7 cellular contexts compared by ENCODE assay signal in the genomic region with DNA sequence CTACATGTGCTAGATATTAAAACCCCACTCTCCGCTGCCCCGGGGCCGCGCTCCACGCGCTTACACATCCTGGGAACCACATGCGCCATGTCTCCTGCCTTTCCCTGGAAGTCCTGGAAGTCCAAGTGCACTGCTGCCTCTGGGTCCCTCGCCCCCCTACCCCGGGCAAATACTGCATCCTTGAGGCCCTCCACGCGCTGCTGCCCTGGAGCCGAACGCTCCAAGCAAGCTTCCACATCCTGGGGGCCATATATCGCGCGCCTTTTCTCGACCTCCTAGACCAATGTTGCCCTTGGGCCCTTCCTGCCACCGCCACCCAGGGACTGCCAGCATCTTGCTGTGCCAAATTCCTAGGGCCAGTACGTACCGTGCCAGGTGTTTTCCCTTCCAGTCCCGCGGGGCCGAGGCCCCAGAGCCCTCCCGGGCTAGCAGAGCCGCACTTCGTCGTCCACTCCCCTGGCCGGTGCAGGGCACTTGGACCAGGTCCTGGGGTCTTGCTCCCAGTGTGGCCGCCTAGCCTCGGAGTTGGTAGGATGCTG. TPM values are rescaled to one million over a fixed set of nuclear protein-coding genes. Genes with fewer than 3 reads are reported as not detected.
DNase-seq lines count a peak whose midpoint lies in the region; ATAC-seq, FAIRE-seq and TF ChIP-seq lines count a peak whose summit lies in the region.

No MANE protein-coding gene starts in this region.

- peaks cover 5% of the 10 kb centered on the region for H3K4me1 Mint-ChIP-seq in activated CD8-positive, alpha-beta T cell treated with anti-CD3 and anti-CD28 coated beads, Interleukin-2, amount 10 ng/mL, durations not matched to agents 7 days and 5 days (ENCODE audit: low read depth)
- H3K4me1 Mint-ChIP-seq in stimulated activated effector memory CD8-positive, alpha-beta T cell treated with anti-CD3 and anti-CD28 coated beads, Interleukin-12 subunit alpha, Interleukin-12 subunit beta, amount 100 ng/mL, for 72 hours: peaks cover 10% of the 10 kb centered on the region

- no peak for TF ChIP-seq CTCF in HFF-Myc (IDR thresholded peaks at IDR 0.05; ENCODE audit: low read depth, low read length, missing control alignments)

- FAIRE-seq in HTR-8/SVneo (lab: Jason Lieb, UNC): no peak

- H3K36me3 Mint-ChIP-seq in activated CD8-positive, alpha-beta T cell treated with anti-CD3 and anti-CD28 coated beads, Interleukin-2, amount 10 ng/mL, durations not matched to agents 7 days and 5 days (ENCODE audit: low read depth): no peaks in the 10 kb centered on the region
- H3K36me3 Mint-ChIP-seq in stimulated activated effector memory CD8-positive, alpha-beta T cell treated with anti-CD3 and anti-CD28 coated beads, Interleukin-12 subunit alpha, Interleukin-12 subunit beta, amount 100 ng/mL, for 72 hours: no peaks in the 10 kb centered on the region

- POLR2A ChIA-PET in activated CD8-positive, alpha-beta T cell treated with anti-CD3 and anti-CD28 coated beads, Interleukin-2, amount 10 ng/mL, durations not matched to agents 7 days and 5 days (lab: Charles Lee): no interaction called here

- ATAC-seq in activated CD8-positive, alpha-beta T cell treated with anti-CD3 and anti-CD28 coated beads, Interleukin-2, amount 10 ng/mL, durations not matched to agents 7 days and 5 days: no peak
- no peak for ATAC-seq in stimulated activated effector memory CD8-positive, alpha-beta T cell treated with anti-CD3 and anti-CD28 coated beads, Interleukin-12 subunit alpha, Interleukin-12 subunit beta, amount 100 ng/mL, for 72 hours
- ATAC-seq in GM21717 (IDR thresholded peaks at IDR 0.05; ENCODE audit: unreplicated experiment): no peak

- peaks cover 4% of the 10 kb centered on the region for H3K9me3 ChIP-seq in iPS-18c (ENCODE audit: control insufficient read depth, insufficient read depth, low read length)

- H3K4me3 Mint-ChIP-seq in activated CD8-positive, alpha-beta T cell treated with anti-CD3 and anti-CD28 coated beads, Interleukin-2, amount 10 ng/mL, durations not matched to agents 7 days and 5 days: peak overlapping the region; percentile 54
- H3K4me3 Mint-ChIP-seq in stimulated activated effector memory CD8-positive, alpha-beta T cell treated with anti-CD3 and anti-CD28 coated beads, Interleukin-12 subunit alpha, Interleukin-12 subunit beta, amount 100 ng/mL, for 72 hours: peak overlapping the region; percentile 66

- CTCF ChIA-PET in activated CD8-positive, alpha-beta T cell treated with anti-CD3 and anti-CD28 coated beads, Interleukin-2, amount 10 ng/mL, durations not matched to agents 7 days and 5 days (lab: Charles Lee): no interaction called here

- H3K9me3 Mint-ChIP-seq in activated CD8-positive, alpha-beta T cell treated with anti-CD3 and anti-CD28 coated beads, Interleukin-2, amount 10 ng/mL, durations not matched to agents 7 days and 5 days (ENCODE audit: insufficient read depth): no peaks in the 10 kb centered on the region
- H3K9me3 Mint-ChIP-seq in stimulated activated effector memory CD8-positive, alpha-beta T cell treated with anti-CD3 and anti-CD28 coated beads, Interleukin-12 subunit alpha, Interleukin-12 subunit beta, amount 100 ng/mL, for 72 hours: no peaks in the 10 kb centered on the region

- H3K27me3 Mint-ChIP-seq in activated CD8-positive, alpha-beta T cell treated with anti-CD3 and anti-CD28 coated beads, Interleukin-2, amount 10 ng/mL, durations not matched to agents 7 days and 5 days (ENCODE audit: low read depth): peaks cover 60% of the 10 kb centered on the region

- H3K4me3 ChIP-seq in HFF-Myc (replicated peaks; ENCODE audit: low read depth, low read length) (peak overlapping the region; percentile 73), iPS-18c (ENCODE audit: insufficient read depth, low read depth, low read length) (peak overlapping the region; percentile 74; the same call in 1 of the 2 replicates)

- H3K27ac Mint-ChIP-seq in activated CD8-positive, alpha-beta T cell treated with anti-CD3 and anti-CD28 coated beads, Interleukin-2, amount 10 ng/mL, durations not matched to agents 7 days and 5 days: no peak overlapping the region
- no peak overlapping the region for H3K27ac Mint-ChIP-seq in stimulated activated effector memory CD8-positive, alpha-beta T cell treated with anti-CD3 and anti-CD28 coated beads, Interleukin-12 subunit alpha, Interleukin-12 subunit beta, amount 100 ng/mL, for 72 hours

- DNase-seq in HFF-Myc (ENCODE audit: extremely low read depth, low read depth) (no peak), HTR-8/SVneo (ENCODE audit: insufficient read length, low spot score) (no peak), HCEC 1CT (no peak)
- no peak for DNase-seq in activated CD8-positive, alpha-beta T cell treated with anti-CD3 and anti-CD28 coated beads, Interleukin-2, amount 10 ng/mL, durations not matched to agents 7 days and 5 days
- no peak for DNase-seq in stimulated activated effector memory CD8-positive, alpha-beta T cell treated with anti-CD3 and anti-CD28 coated beads, Interleukin-12 subunit alpha, Interleukin-12 subunit beta, amount 100 ng/mL, for 72 hours (ENCODE audit: low spot score in 2 of 2)

RNA-seq across cellular contexts. Expression of a gene that starts 0.8 kb away (rescaled TPM):
- not detected for total RNA-seq in activated CD8-positive, alpha-beta T cell treated with anti-CD3 and anti-CD28 coated beads, Interleukin-2, amount 10 ng/mL, durations not matched to agents 7 days and 5 days
